ENCODE assay signal across 15 cellular contexts in genomic region chr7:29496355-29497020, GRCh38.
"Had no signal": no experiment of that assay in that cellular context is flagged by ENCODE, and none has a peak within 500 bp of the region (broad histone marks: within the 10 kb centered on the region; RNA-seq: fewer than 3 reads in every experiment).

No MANE protein-coding gene starts in this region.

- H3K4me3 Mint-ChIP-seq: activated CD8-positive, alpha-beta T cell treated with anti-CD3 and anti-CD28 coated beads, Interleukin-2, amount 10 ng/mL, durations not matched to agents 7 days and 5 days; activated naive CD8-positive, alpha-beta T cell treated with anti-CD3 and anti-CD28 coated beads, Interleukin-2, amount 50 U/mL, for 24 hours; activated T-helper 1 cell treated with anti-CD3 and anti-CD28 coated beads, Interleukin-12 subunit alpha, Interleukin-12 subunit beta, Interleukin-2, Interleukin-4 antibody, amounts not matched to agents 30 ng/mL and 10 ng/mL and 1 ng/mL, durations not matched to agents 14 hours and 24 hours and 36 hours; natural killer cell treated with Interleukin-12 subunit alpha and Interleukin-12 subunit beta and Interleukin-15 and Interleukin-18, amount 100 ng/mL, for 72 hours; WTC11 had no signal

- H3K9me3 ChIP-seq: ascending aorta, stomach had no signal

- ATAC-seq: activated CD8-positive, alpha-beta T cell treated with anti-CD3 and anti-CD28 coated beads, Interleukin-2, amount 10 ng/mL, durations not matched to agents 7 days and 5 days; activated naive CD8-positive, alpha-beta T cell treated with anti-CD3 and anti-CD28 coated beads, Interleukin-2, amount 50 U/mL, for 24 hours; left colon; natural killer cell treated with Interleukin-12 subunit alpha and Interleukin-12 subunit beta and Interleukin-15 and Interleukin-18, amount 100 ng/mL, for 72 hours had no signal

- H3K4me1 Mint-ChIP-seq: activated naive CD8-positive, alpha-beta T cell treated with anti-CD3 and anti-CD28 coated beads, Interleukin-2, amount 50 U/mL, for 24 hours had no signal

- H3K27me3 ChIP-seq: ascending aorta, stomach had no signal

- H3K27me3 Mint-ChIP-seq: activated naive CD8-positive, alpha-beta T cell treated with anti-CD3 and anti-CD28 coated beads, Interleukin-2, amount 50 U/mL, for 24 hours; natural killer cell treated with Interleukin-12 subunit alpha and Interleukin-12 subunit beta and Interleukin-15 and Interleukin-18, amount 100 ng/mL, for 72 hours had no signal

- H3K36me3 Mint-ChIP-seq: natural killer cell treated with Interleukin-12 subunit alpha and Interleukin-12 subunit beta and Interleukin-15 and Interleukin-18, amount 100 ng/mL, for 72 hours; WTC11 had no signal

- DNase-seq: activated CD4-positive, alpha-beta T cell treated with anti-CD3 and anti-CD28 coated beads for 48 hours; activated CD8-positive, alpha-beta memory T cell treated with anti-CD3 and anti-CD28 coated beads, Interleukin-2, amount 50 U/mL, for 48 hours; activated CD8-positive, alpha-beta T cell treated with anti-CD3 and anti-CD28 coated beads, Interleukin-2, amount 10 ng/mL, durations not matched to agents 7 days and 5 days; activated naive CD4-positive, alpha-beta T cell treated with Interleukin-2 at 50 U/mL for 16 hours; activated naive CD8-positive, alpha-beta T cell treated with anti-CD3 and anti-CD28 coated beads, Interleukin-2, amount 50 U/mL, for 24 hours; foreskin melanocyte; head of caudate nucleus; left colon; occipital lobe; stimulated activated CD4-positive, alpha-beta T cell treated with anti-CD3 and anti-CD28 coated beads, Interleukin-4, amount 100 ng/mL, for 1 hour; stomach had no signal

- H3K27ac Mint-ChIP-seq: activated CD8-positive, alpha-beta T cell treated with anti-CD3 and anti-CD28 coated beads, Interleukin-2, amount 10 ng/mL, durations not matched to agents 7 days and 5 days; activated naive CD8-positive, alpha-beta T cell treated with anti-CD3 and anti-CD28 coated beads, Interleukin-2, amount 50 U/mL, for 24 hours; activated T-helper 1 cell treated with anti-CD3 and anti-CD28 coated beads, Interleukin-12 subunit alpha, Interleukin-12 subunit beta, Interleukin-2, Interleukin-4 antibody, amounts not matched to agents 30 ng/mL and 10 ng/mL and 1 ng/mL, durations not matched to agents 14 hours and 24 hours and 36 hours; natural killer cell treated with Interleukin-12 subunit alpha and Interleukin-12 subunit beta and Interleukin-15 and Interleukin-18, amount 100 ng/mL, for 72 hours; WTC11 had no signal

- H3K4me1 ChIP-seq: stomach had no signal

- H3K4me3 ChIP-seq: ascending aorta, stomach had no signal

- H3K27ac ChIP-seq: ascending aorta, stomach had no signal

- H3K9me3 Mint-ChIP-seq: activated naive CD8-positive, alpha-beta T cell treated with anti-CD3 and anti-CD28 coated beads, Interleukin-2, amount 50 U/mL, for 24 hours; activated T-helper 1 cell treated with anti-CD3 and anti-CD28 coated beads, Interleukin-12 subunit alpha, Interleukin-12 subunit beta, Interleukin-2, Interleukin-4 antibody, amounts not matched to agents 30 ng/mL and 10 ng/mL and 1 ng/mL, durations not matched to agents 14 hours and 24 hours and 36 hours; natural killer cell treated with Interleukin-12 subunit alpha and Interleukin-12 subunit beta and Interleukin-15 and Interleukin-18, amount 100 ng/mL, for 72 hours; WTC11 had no signal
